ENCODE assay signal across 14 cellular contexts in genomic region chr14:24705840-24706239, GRCh38.
DNase-seq lines count a peak whose midpoint lies in the region; ATAC-seq and TF ChIP-seq lines count a peak whose summit lies in the region.
"Had no signal": no experiment of that assay in that cellular context is flagged by ENCODE, and none has a peak within 500 bp of the region (broad histone marks: within the 10 kb centered on the region; RNA-seq: fewer than 3 reads in every experiment).

No MANE protein-coding gene starts in this region.

- CTCF ChIA-PET in activated CD8-positive, alpha-beta T cell treated with anti-CD3 and anti-CD28 coated beads, Interleukin-2, amount 10 ng/mL, durations not matched to agents 7 days and 5 days (lab: Charles Lee), result interaction anchor here (0.9 to 3.3 kb wide), 6 partner anchors 22 to 426 kb away, joined by 3 to 9 read pairs (median 4); no protein-coding TSS in a partner anchor

- H3K36me3 Mint-ChIP-seq in activated CD8-positive, alpha-beta T cell treated with anti-CD3 and anti-CD28 coated beads, Interleukin-2, amount 10 ng/mL, durations not matched to agents 7 days and 5 days (ENCODE audit: low read depth), result no peaks in the 10 kb centered on the region
- H3K36me3 Mint-ChIP-seq: naive thymus-derived CD8-positive, alpha-beta T cell had no signal

- intact Hi-C loops in upper lobe of right lung (cut with DNase I), result no loop called here

- no peak for DNase-seq in stimulated activated naive CD8-positive, alpha-beta T cell treated with anti-CD3 and anti-CD28 coated beads, Interleukin-15, Interleukin-2, amounts not matched to agents 100 U/mL and 50 U/mL, for 24 hours
- no peak for DNase-seq in stimulated activated naive CD8-positive, alpha-beta T cell treated with anti-CD3 and anti-CD28 coated beads, Interleukin-15, amount 100 ng/mL, for 72 hours
- no peak for DNase-seq in upper lobe of right lung
- DNase-seq in activated CD8-positive, alpha-beta T cell treated with anti-CD3 and anti-CD28 coated beads, Interleukin-2, amount 10 ng/mL, durations not matched to agents 7 days and 5 days, result no peak
- DNase-seq in NCI-H2029 (lab: John Stamatoyannopoulos, UW), result no peak
- no peak for DNase-seq in NCI-H2227 (lab: John Stamatoyannopoulos, UW; ENCODE audit: unreplicated experiment)
- DNase-seq: heart left ventricle; NCI-H226; stimulated activated CD4-positive, alpha-beta T cell treated with anti-CD3 and anti-CD28 coated beads, Interleukin-2, amount 100 ng/mL, for 48 hours; T-helper 1 cell had no signal

- TF ChIP-seq CTCF in upper lobe of right lung (IDR thresholded peaks at IDR 0.05), result no peak

- H3K27ac ChIP-seq in upper lobe of right lung, result no peak overlapping the region
- H3K27ac ChIP-seq: heart left ventricle had no signal

- peak; percentile 49 for ATAC-seq in stimulated activated naive CD8-positive, alpha-beta T cell treated with anti-CD3 and anti-CD28 coated beads, Interleukin-15, Interleukin-2, amounts not matched to agents 100 U/mL and 50 U/mL, for 24 hours
- ATAC-seq in stimulated activated naive CD8-positive, alpha-beta T cell treated with anti-CD3 and anti-CD28 coated beads, Interleukin-15, amount 100 ng/mL, for 72 hours, result no peak
- ATAC-seq in HG02798 (IDR thresholded peaks at IDR 0.05; ENCODE audit: poor library complexity, unreplicated experiment) (peak; percentile 86), HG03565 (IDR thresholded peaks at IDR 0.05; ENCODE audit: unreplicated experiment) (peak; percentile 91), upper lobe of right lung (peak; percentile 69)
- ATAC-seq in activated CD8-positive, alpha-beta T cell treated with anti-CD3 and anti-CD28 coated beads, Interleukin-2, amount 10 ng/mL, durations not matched to agents 7 days and 5 days, result no peak
- ATAC-seq: activated T-helper 17 cell treated with anti-CD3 and anti-CD28 coated beads, Interleukin-2, amount 50 U/mL, for 72 hours; heart left ventricle; naive thymus-derived CD8-positive, alpha-beta T cell had no signal

- no peaks in the 10 kb centered on the region for H3K4me1 ChIP-seq in upper lobe of right lung

- no peaks in the 10 kb centered on the region for H3K36me3 ChIP-seq in upper lobe of right lung
- H3K36me3 ChIP-seq: heart left ventricle had no signal

- H3K27ac Mint-ChIP-seq in stimulated activated naive CD8-positive, alpha-beta T cell treated with anti-CD3 and anti-CD28 coated beads, Interleukin-15, amount 100 ng/mL, for 72 hours, result no peak overlapping the region
- H3K27ac Mint-ChIP-seq in activated CD8-positive, alpha-beta T cell treated with anti-CD3 and anti-CD28 coated beads, Interleukin-2, amount 10 ng/mL, durations not matched to agents 7 days and 5 days, result no peak overlapping the region
- H3K27ac Mint-ChIP-seq: activated T-helper 17 cell treated with anti-CD3 and anti-CD28 coated beads, Interleukin-2, amount 50 U/mL, for 72 hours had no signal

- no peaks in the 10 kb centered on the region for H3K27me3 ChIP-seq in upper lobe of right lung
- H3K27me3 ChIP-seq: heart left ventricle had no signal

- POLR2A ChIA-PET in activated CD8-positive, alpha-beta T cell treated with anti-CD3 and anti-CD28 coated beads, Interleukin-2, amount 10 ng/mL, durations not matched to agents 7 days and 5 days (lab: Charles Lee), result no interaction called here

- no peak overlapping the region for H3K4me3 Mint-ChIP-seq in stimulated activated naive CD8-positive, alpha-beta T cell treated with anti-CD3 and anti-CD28 coated beads, Interleukin-15, amount 100 ng/mL, for 72 hours
- no peak overlapping the region for H3K4me3 Mint-ChIP-seq in activated CD8-positive, alpha-beta T cell treated with anti-CD3 and anti-CD28 coated beads, Interleukin-2, amount 10 ng/mL, durations not matched to agents 7 days and 5 days
- H3K4me3 Mint-ChIP-seq: activated T-helper 17 cell treated with anti-CD3 and anti-CD28 coated beads, Interleukin-2, amount 50 U/mL, for 72 hours; naive thymus-derived CD8-positive, alpha-beta T cell had no signal

- H3K9me3 Mint-ChIP-seq in stimulated activated naive CD8-positive, alpha-beta T cell treated with anti-CD3 and anti-CD28 coated beads, Interleukin-15, amount 100 ng/mL, for 72 hours, result no peaks in the 10 kb centered on the region
- no peaks in the 10 kb centered on the region for H3K9me3 Mint-ChIP-seq in activated CD8-positive, alpha-beta T cell treated with anti-CD3 and anti-CD28 coated beads, Interleukin-2, amount 10 ng/mL, durations not matched to agents 7 days and 5 days (ENCODE audit: insufficient read depth)
- H3K9me3 Mint-ChIP-seq: activated T-helper 17 cell treated with anti-CD3 and anti-CD28 coated beads, Interleukin-2, amount 50 U/mL, for 72 hours; naive thymus-derived CD8-positive, alpha-beta T cell had no signal

- no peak overlapping the region for H3K4me3 ChIP-seq in upper lobe of right lung
- H3K4me3 ChIP-seq: heart left ventricle had no signal

- no peaks in the 10 kb centered on the region for H3K9me3 ChIP-seq in upper lobe of right lung
- H3K9me3 ChIP-seq: heart left ventricle had no signal

- no peaks in the 10 kb centered on the region for H3K4me1 Mint-ChIP-seq in stimulated activated naive CD8-positive, alpha-beta T cell treated with anti-CD3 and anti-CD28 coated beads, Interleukin-15, amount 100 ng/mL, for 72 hours
- peaks cover 19% of the 10 kb centered on the region for H3K4me1 Mint-ChIP-seq in activated CD8-positive, alpha-beta T cell treated with anti-CD3 and anti-CD28 coated beads, Interleukin-2, amount 10 ng/mL, durations not matched to agents 7 days and 5 days (ENCODE audit: low read depth)

- peaks cover 15% of the 10 kb centered on the region for H3K27me3 Mint-ChIP-seq in stimulated activated naive CD8-positive, alpha-beta T cell treated with anti-CD3 and anti-CD28 coated beads, Interleukin-15, amount 100 ng/mL, for 72 hours
- peaks cover 4% of the 10 kb centered on the region for H3K27me3 Mint-ChIP-seq in activated CD8-positive, alpha-beta T cell treated with anti-CD3 and anti-CD28 coated beads, Interleukin-2, amount 10 ng/mL, durations not matched to agents 7 days and 5 days (ENCODE audit: low read depth)

Comparison
In these comparisons a context has a peak if more than half of its experiments do, and no peak if none do; other contexts are left out.
1. ATAC-seq: peak in stimulated activated naive CD8-positive, alpha-beta T cell treated with anti-CD3 and anti-CD28 coated beads, Interleukin-15, Interleukin-2, amounts not matched to agents 100 U/mL and 50 U/mL, for 24 hours (single experiment), HG02798 (single experiment), HG03565 (single experiment) and upper lobe of right lung (single experiment); none in stimulated activated naive CD8-positive, alpha-beta T cell treated with anti-CD3 and anti-CD28 coated beads, Interleukin-15, amount 100 ng/mL, for 72 hours (single experiment) and activated CD8-positive, alpha-beta T cell treated with anti-CD3 and anti-CD28 coated beads, Interleukin-2, amount 10 ng/mL, durations not matched to agents 7 days and 5 days (single experiment).